18 cellular contexts compared by ENCODE assay signal in genomic region chr1:3248416-3249141, GRCh38.
DNase-seq lines count a peak whose midpoint lies in the region; ATAC-seq and TF ChIP-seq lines count a peak whose summit lies in the region.
"Had no signal": no experiment of that assay in that cellular context is flagged by ENCODE, and none has a peak within 500 bp of the region (broad histone marks: within the 10 kb centered on the region; RNA-seq: fewer than 3 reads in every experiment).

No MANE protein-coding gene starts in this region.

- H3K23ac ChIP-seq in trophoblast cell (ENCODE audit: low read length) = no peak overlapping the region

- H3K79me1 ChIP-seq in trophoblast cell (ENCODE audit: low read length) = no peaks in the 10 kb centered on the region

- TF ChIP-seq CTCF in foreskin fibroblast (IDR thresholded peaks at IDR 0.05; ENCODE audit: low read depth, low read length) = no peak

- H3K27me3 ChIP-seq in SJCRH30 (peaks cover 8% of the 10 kb centered on the region; the same call in 1 of the 2 replicates), duodenal mucosa (ENCODE audit: control insufficient read depth in 1 of 2, insufficient read depth in 2 of 2, low read length in 2 of 2) (no peaks in the 10 kb centered on the region), mucosa of stomach (ENCODE audit: control insufficient read depth, insufficient read depth, low read length) (no peaks in the 10 kb centered on the region), trophoblast cell (ENCODE audit: insufficient read depth, low read length) (peaks cover 6% of the 10 kb centered on the region)

- H3K36me3 ChIP-seq in SJCRH30 (no peaks in the 10 kb centered on the region), duodenal mucosa (ENCODE audit: control insufficient read depth in 1 of 2, insufficient read depth in 2 of 2, low read length in 2 of 2) (peaks cover 0 to 9% of the 10 kb centered on the region in 2 donors), mucosa of stomach (ENCODE audit: control insufficient read depth, insufficient read depth, low read length) (no peaks in the 10 kb centered on the region), trophoblast cell (ENCODE audit: control insufficient read depth in 1 of 2, insufficient read depth in 2 of 2, low read length in 2 of 2) (no peaks in the 10 kb centered on the region)
- H3K36me3 ChIP-seq: HAP-1 had no signal

- DNase-seq in SJCRH30 = peak; percentile 38 to 53
- DNase-seq in retina = peak; percentile 61
- DNase-seq in HCEC 1CT = no peak
- no peak for DNase-seq in trophoblast cell
- DNase-seq in foreskin fibroblast = no peak
- DNase-seq: AML-193, COR-L47, DMS53, NCI-H1417 treated with DMSO at 0.1 percent for 48 hours, NCI-H1930, NCI-H2171, NCI-H446, OCI-M1, RPMI8226 had no signal

- H3K14ac ChIP-seq in trophoblast cell (ENCODE audit: low read length) = no peak overlapping the region

- H3K4me2 ChIP-seq in trophoblast cell (ENCODE audit: low read length) = no peak overlapping the region

- H3K4me3 ChIP-seq in SJCRH30 (no peak overlapping the region), duodenal mucosa (ENCODE audit: low read depth in 1 of 2, low read length in 2 of 2) (peak overlapping the region in 1 of 2 donors; percentile 44), mucosa of stomach (ENCODE audit: low read length) (no peak overlapping the region), trophoblast cell (ENCODE audit: low read depth, low read length) (no peak overlapping the region), foreskin fibroblast (ENCODE audit: low read depth in 1 of 2, low read length in 2 of 2) (no peak overlapping the region)
- H3K4me3 ChIP-seq: HAP-1 had no signal

- H2BK5ac ChIP-seq in trophoblast cell (ENCODE audit: low read depth, low read length, poor library complexity) = no peak overlapping the region

- no peak overlapping the region for H4K91ac ChIP-seq in trophoblast cell (ENCODE audit: low read depth, low read length)

- no peak overlapping the region for H2AFZ ChIP-seq in trophoblast cell (ENCODE audit: insufficient read depth, low read length, poor library complexity)

- H2BK120ac ChIP-seq in trophoblast cell (ENCODE audit: insufficient read depth, low read length, poor library complexity) = no peak overlapping the region

- H4K12ac ChIP-seq in trophoblast cell (ENCODE audit: low read depth, low read length) = no peak overlapping the region

- H3K79me2 ChIP-seq in trophoblast cell (ENCODE audit: control insufficient read depth, insufficient read depth, low read length, poor library complexity) = no peaks in the 10 kb centered on the region

- no peak overlapping the region for H2AK5ac ChIP-seq in trophoblast cell (ENCODE audit: low read length)

- 100% methylated on average over 3 of the region's 27 CpGs for WGBS in trophoblast cell (ENCODE audit: extremely low coverage, insufficient coverage, insufficient read length)

- no peaks in the 10 kb centered on the region for H3K9me3 ChIP-seq in SJCRH30 (replicated peaks)
- no peaks in the 10 kb centered on the region for H3K9me3 ChIP-seq in duodenal mucosa (ENCODE audit: control insufficient read depth in 1 of 2, low read length in 2 of 2)
- H3K9me3 ChIP-seq in mucosa of stomach (ENCODE audit: control insufficient read depth, low read length) = no peaks in the 10 kb centered on the region
- H3K9me3 ChIP-seq in trophoblast cell (ENCODE audit: insufficient read depth, low read depth, low read length) = peaks cover 5% of the 10 kb centered on the region
- H3K9me3 ChIP-seq: HAP-1 had no signal

- no peak overlapping the region for H3K18ac ChIP-seq in trophoblast cell (ENCODE audit: low read length)

- H2BK12ac ChIP-seq in trophoblast cell (ENCODE audit: low read length) = no peak overlapping the region

- H3K27ac ChIP-seq in SJCRH30 = no peak overlapping the region; the same call in 1 of the 2 replicates
- H3K27ac ChIP-seq in duodenal mucosa (ENCODE audit: low read depth, low read length) = peak overlapping the region; percentile 46
- no peak overlapping the region for H3K27ac ChIP-seq in trophoblast cell (ENCODE audit: low read depth, low read length)

- H3K4ac ChIP-seq in trophoblast cell (ENCODE audit: low read depth, low read length) = no peak overlapping the region

- no peak for ATAC-seq in GM19455 (IDR thresholded peaks at IDR 0.05; ENCODE audit: unreplicated experiment)

- H4K8ac ChIP-seq in trophoblast cell (ENCODE audit: low read depth, low read length) = no peak overlapping the region

- peaks cover 7% of the 10 kb centered on the region; the same call in 1 of the 2 replicates for H3K4me1 ChIP-seq in SJCRH30
- peaks cover 48 to 56% of the 10 kb centered on the region in 2 donors for H3K4me1 ChIP-seq in duodenal mucosa (ENCODE audit: control insufficient read depth in 1 of 2, insufficient read depth in 2 of 2, low read length in 2 of 2)
- peaks cover 88% of the 10 kb centered on the region for H3K4me1 ChIP-seq in mucosa of stomach (ENCODE audit: control insufficient read depth, insufficient read depth, low read length)
- H3K4me1 ChIP-seq in trophoblast cell (ENCODE audit: control insufficient read depth in 1 of 2, insufficient read depth in 2 of 2, low read length in 2 of 2) = peaks cover 0 to 4% of the 10 kb centered on the region in 2 experiments

- H3K9ac ChIP-seq in duodenal mucosa (ENCODE audit: low read depth in 1 of 2, low read length in 2 of 2) (peak overlapping the region; percentile 32 to 60), mucosa of stomach (ENCODE audit: low read length) (peak overlapping the region; percentile 19), trophoblast cell (ENCODE audit: low read length) (no peak overlapping the region)

Comparison
In these comparisons a context has a peak if more than half of its experiments do, and no peak if none do; other contexts are left out.
1. DNase-seq: peak in SJCRH30 (2 of 2) and retina (single experiment); none in HCEC 1CT (single experiment), trophoblast cell (0 of 2) and foreskin fibroblast (0 of 2).